ENCODE assay signal across 13 cellular contexts in genomic region chr1:43711524-43712386, GRCh38. TPM values are rescaled to one million over a fixed set of nuclear protein-coding genes. Genes with fewer than 3 reads are reported as not detected.
DNase-seq lines count a peak whose midpoint lies in the region; ATAC-seq, FAIRE-seq and TF ChIP-seq lines count a peak whose summit lies in the region.
"Had no signal": no experiment of that assay in that cellular context is flagged by ENCODE, and none has a peak within 500 bp of the region (broad histone marks: within the 10 kb centered on the region; RNA-seq: fewer than 3 reads in every experiment).

No MANE protein-coding gene starts in this region.

- TF ChIP-seq POLR2A in GM12892 (IDR thresholded peaks at IDR 0.05; ENCODE audit: low read depth, low read length): no peak

- H3K27ac ChIP-seq in ectodermal cell (ENCODE audit: insufficient read depth, low read depth, low read length, poor library complexity, severe bottlenecking) (peak overlapping the region; percentile 4), mesodermal cell (ENCODE audit: low read depth, low read length, severe bottlenecking) (peak overlapping the region; percentile 20)
- H3K27ac ChIP-seq: VCaP had no signal

- H3K4me3 ChIP-seq in MG63 (no peak overlapping the region), ectodermal cell (ENCODE audit: insufficient read depth, low read depth, low read length) (no peak overlapping the region), mesodermal cell (ENCODE audit: extremely low read depth, insufficient read depth, low read length, poor library complexity, severe bottlenecking) (no peak overlapping the region)

- H3K27me3 ChIP-seq in MG63 (no peaks in the 10 kb centered on the region), ectodermal cell (ENCODE audit: control insufficient read depth, insufficient read depth, low read length, poor library complexity, severe bottlenecking) (no peaks in the 10 kb centered on the region)

- FAIRE-seq in GM12892 (lab: Jason Lieb, UNC): no peak

- H3K9me3 ChIP-seq in MG63 (no peaks in the 10 kb centered on the region), ectodermal cell (ENCODE audit: control insufficient read depth, low read length) (no peaks in the 10 kb centered on the region), mesodermal cell (ENCODE audit: control insufficient read depth, low read length) (no peaks in the 10 kb centered on the region)

- DNase-seq in COLO829 (ENCODE audit: low spot score): peak; percentile 34
- peak; percentile 29 for DNase-seq in MG63
- DNase-seq in COLO668 (lab: John Stamatoyannopoulos, UW; ENCODE audit: unreplicated experiment): no peak
- no peak for DNase-seq in GM12892 (ENCODE audit: insufficient read length)
- DNase-seq in NCI-H146 treated with DMSO at 0.1 percent for 48 hours (lab: John Stamatoyannopoulos, UW; ENCODE audit: unreplicated experiment): no peak
- DNase-seq: cerebellar nuclear complex; COR-L47; NCI-H2029 treated with DMSO at 0.1 percent for 48 hours; stimulated activated naive B cell treated with anti-CD40 and anti-IgM and Interleukin-4, amounts not matched to agents 10 μg/mL and 1 μg/mL and 100 μg/mL, for 72 hours had no signal

- H3K36me3 ChIP-seq in MG63 (peaks cover 28% of the 10 kb centered on the region), ectodermal cell (ENCODE audit: control insufficient read depth, insufficient read depth, low read length) (no peaks in the 10 kb centered on the region), mesodermal cell (ENCODE audit: control insufficient read depth, insufficient read depth, low read length) (peaks cover 8% of the 10 kb centered on the region)

- no peaks in the 10 kb centered on the region for H3K4me1 ChIP-seq in ectodermal cell (ENCODE audit: control insufficient read depth, insufficient read depth, low read length)
- H3K4me1 ChIP-seq in mesodermal cell (ENCODE audit: control insufficient read depth, insufficient read depth, low read length, poor library complexity, severe bottlenecking): peaks cover 12% of the 10 kb centered on the region

- no peak for ATAC-seq in HG03175 (IDR thresholded peaks at IDR 0.05; ENCODE audit: unreplicated experiment)
- ATAC-seq: stimulated activated naive B cell treated with anti-CD40 and anti-IgM and Interleukin-4, amounts not matched to agents 10 μg/mL and 1 μg/mL and 100 μg/mL, for 72 hours had no signal

- 95 to 98% methylated on average over 2 to 3 of the region's 3 CpGs for WGBS in ectodermal cell, 2 experiments
- 88 to 100% methylated on average over 1 of the region's 3 CpGs for WGBS in mesodermal cell (ENCODE audit: insufficient coverage in 2 of 2), 2 experiments

RNA-seq across cellular contexts. Expression of gene ST3GAL3, which starts 4.4 kb away (rescaled TPM):
- 1.1 and 9.2 TPM in 2 replicates for total RNA-seq in MG63 (2014; rRNA removed; shearing (Covaris generic); ENCODE audit: low replicate concordance)
- 24.3 TPM for polyA plus RNA-seq in ectodermal cell (2013, experiment 1 of 4)
- polyA plus RNA-seq in ectodermal cell (2013, experiment 2 of 4): 23.2 TPM
- 18.5 TPM for polyA plus RNA-seq in ectodermal cell (2013, experiment 3 of 4)
- polyA plus RNA-seq in ectodermal cell (2013, experiment 4 of 4): 24.0 TPM
- 22.4 TPM for polyA plus RNA-seq in mesodermal cell (2013, experiment 1 of 2)
- polyA plus RNA-seq in mesodermal cell (2013, experiment 2 of 2): 16.2 TPM
- 16.3 TPM for polyA plus RNA-seq in GM12892 (2012; ENCODE audit: missing spikeins)

Comparison
In these comparisons a context has a peak if more than half of its experiments do, and no peak if none do; other contexts are left out.
1. DNase-seq: peak in COLO829 (single experiment) and MG63 (single experiment); none in COLO668 (single experiment), GM12892 (single experiment) and NCI-H146 treated with DMSO at 0.1 percent for 48 hours (single experiment).